Comparison of ENCODE assay signal across 11 cellular contexts in genomic region chr4:78169728-78170127, GRCh38.
"Had no signal": no experiment of that assay in that cellular context is flagged by ENCODE, and none has a peak within 500 bp of the region (broad histone marks: within the 10 kb centered on the region; RNA-seq: fewer than 3 reads in every experiment).

No MANE protein-coding gene starts in this region.

- FAIRE-seq: H1, H54 had no signal

- DNase-seq: GM23248, GOT3, H7, H9, HCEC 1CT, HFFc6 had no signal

- H2AFZ ChIP-seq: GM23248, GM23338 had no signal

- H3K36me3 ChIP-seq: HAP-1 had no signal

- H3K27ac ChIP-seq: GM23248 had no signal

- H3K9ac ChIP-seq: GM23248 had no signal

- H3K4me1 ChIP-seq: HAP-1 had no signal

- H3K4me3 ChIP-seq: GM23248, GM23338, HAP-1 had no signal

- ATAC-seq: GM23338, HCT116 had no signal

- H3K4me2 ChIP-seq: GM23338 had no signal

- H3K9me3 ChIP-seq: HAP-1 had no signal
